ENCODE assay signal across 17 cellular contexts in genomic region chr10:127450644-127451043, GRCh38.
"Had no signal": no experiment of that assay in that cellular context is flagged by ENCODE, and none has a peak within 500 bp of the region (broad histone marks: within the 10 kb centered on the region; RNA-seq: fewer than 3 reads in every experiment).

No MANE protein-coding gene starts in this region.

- H3K27ac ChIP-seq: heart right ventricle, neutrophil, ovary, prostate gland, spleen, tibial artery, uterus had no signal

- H3K4me1 ChIP-seq: heart right ventricle, prostate gland, spleen, tibial artery, uterus had no signal

- H3K36me3 ChIP-seq: neutrophil, ovary, prostate gland, uterus had no signal

- H3K4me3 ChIP-seq: heart right ventricle, ovary, prostate gland, spleen, tibial artery, uterus had no signal

- DNase-seq: activated CD4-positive, alpha-beta T cell treated with anti-CD3 and anti-CD28 coated beads for 1 hour; activated T-cell treated with anti-CD3 and anti-CD28 coated beads, Interleukin-2, amount 50 U/mL, for 24 hours; aorta; caudate nucleus; effector CD4-positive, alpha-beta T cell; heart right ventricle; midbrain; ovary; spleen; stimulated activated CD4-positive, alpha-beta T cell treated with anti-CD3 and anti-CD28 coated beads, Interleukin-4, amount 100 ng/mL, for 4 hours; substantia nigra; tibial artery; uterus had no signal

- ATAC-seq: activated naive CD4-positive, alpha-beta T cell treated with anti-CD3 and anti-CD28 coated beads, Interleukin-2, amount 50 U/mL, for 72 hours; activated T-helper 17 cell treated with anti-CD3 and anti-CD28 coated beads, Interleukin-2, amount 50 U/mL, for 72 hours; heart right ventricle had no signal

- H3K27me3 ChIP-seq: heart right ventricle, neutrophil, ovary, spleen, tibial artery, uterus had no signal

- H3K9me3 ChIP-seq: heart right ventricle, neutrophil, ovary, prostate gland, spleen, tibial artery, uterus had no signal
